ENCODE assay signal across 8 cellular contexts in the genomic region with DNA sequence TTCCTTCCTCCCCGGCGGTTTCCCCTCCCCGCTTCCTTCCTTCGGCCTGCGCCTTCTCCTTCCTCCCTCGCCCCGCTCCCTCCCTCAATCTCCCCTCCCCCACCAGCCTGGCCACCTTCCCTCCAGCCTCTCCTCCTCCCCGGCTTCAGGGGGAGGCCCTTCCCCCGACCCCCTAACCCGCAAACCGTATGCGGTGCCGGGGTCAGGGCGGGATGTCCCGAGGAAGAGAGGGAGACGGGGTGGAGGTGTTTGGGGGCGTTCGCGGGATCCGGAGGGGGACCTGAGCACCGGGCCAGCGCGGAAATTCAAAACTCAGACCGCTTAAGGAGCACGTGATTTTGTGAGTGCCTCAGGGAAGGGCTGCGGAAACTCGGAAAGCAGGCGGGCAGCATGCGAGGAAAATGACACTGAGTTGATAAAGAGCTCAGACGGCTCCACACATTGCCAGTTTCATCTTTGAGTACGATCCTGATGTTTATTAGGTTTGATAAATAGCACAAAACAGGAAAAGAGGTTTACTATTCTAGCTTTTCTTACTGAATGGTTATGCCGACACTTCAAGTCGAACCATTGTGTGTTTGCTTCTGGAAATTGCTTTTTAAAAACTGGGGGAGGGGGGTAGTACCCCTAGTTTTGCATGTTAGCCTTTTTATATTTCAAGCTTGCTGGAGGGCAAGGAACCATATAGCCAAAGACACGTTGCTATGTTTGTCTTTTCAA. TPM values are rescaled to one million over a fixed set of nuclear protein-coding genes. Genes with fewer than 3 reads are reported as not detected.
DNase-seq lines count a peak whose midpoint lies in the region; ATAC-seq, FAIRE-seq and TF ChIP-seq lines count a peak whose summit lies in the region.

No MANE protein-coding gene starts in this region.

- no peaks in the 10 kb centered on the region for H3K36me3 ChIP-seq in BJ (ENCODE audit: control insufficient read depth, insufficient read depth, low read length)
- no peaks in the 10 kb centered on the region for H3K36me3 ChIP-seq in HEK293 (ENCODE audit: control insufficient read depth in 2 of 2, insufficient read depth in 1 of 2, low read length in 2 of 2)
- H3K36me3 ChIP-seq in ovary: no peaks in the 10 kb centered on the region

- POLR2A ChIA-PET in BJ (lab: Charles Lee) (no interaction called here), HEK293 (lab: Yijun Ruan, JAX) (interaction anchor here (0.6 to 1.9 kb wide), 6 partner anchors 20 to 364 kb away, joined by 3 to 14 read pairs (median 3); partner anchors contain the start of gene ERCC6L2)

- H3K4me1 ChIP-seq in HEK293 (ENCODE audit: control insufficient read depth, insufficient read depth, low read length) (peaks cover 9% of the 10 kb centered on the region), ovary (ENCODE audit: insufficient read depth) (no peaks in the 10 kb centered on the region)

- WGBS in ovary, 3 donors: 0 to 1% (median 0%) methylated on average over 21 to 34 of the region's 34 CpGs

- no peak for FAIRE-seq in GM12892 (lab: Jason Lieb, UNC)

- CTCF ChIA-PET in BJ (lab: Yijun Ruan, JAX): no interaction called here
- CTCF ChIA-PET in HEK293 (lab: Yijun Ruan, JAX): interaction anchor here (0.9 kb wide), 1 partner anchor 707 kb away, joined by 3 read pairs; no protein-coding TSS in a partner anchor

- TF ChIP-seq EP300 in ovary (IDR thresholded peaks at IDR 0.05): no peak

- H3K27ac ChIP-seq in HEK293 (ENCODE audit: extremely low read depth, low read depth, low read length): peak overlapping the region; percentile 99
- H3K27ac ChIP-seq in ovary: peak overlapping the region; percentile 73 to 86

- TF ChIP-seq POLR2A in ovary (IDR thresholded peaks at IDR 0.05) (no peak), GM12892 (IDR thresholded peaks at IDR 0.05; ENCODE audit: low read depth, low read length) (no peak)

- ATAC-seq in HG02571 (IDR thresholded peaks at IDR 0.05; ENCODE audit: unreplicated experiment): no peak

- no peaks in the 10 kb centered on the region for H3K9me3 ChIP-seq in HEK293 (ENCODE audit: control insufficient read depth, insufficient read depth, low read depth, low read length)
- no peaks in the 10 kb centered on the region for H3K9me3 ChIP-seq in ovary

- H3K27me3 ChIP-seq in BJ (ENCODE audit: control insufficient read depth, insufficient read depth, low read length): no peaks in the 10 kb centered on the region
- no peaks in the 10 kb centered on the region for H3K27me3 ChIP-seq in ovary

- peak overlapping the region; percentile 73 for H3K4me3 ChIP-seq in BJ (ENCODE audit: low read depth, low read length)
- peak overlapping the region; percentile 67 for H3K4me3 ChIP-seq in HEK293 (ENCODE audit: low read depth, low read length)
- H3K4me3 ChIP-seq in ovary: peak overlapping the region; percentile 72

- no peak for DNase-seq in BJ (ENCODE audit: low read depth)
- peak; percentile 55 for DNase-seq in NCI-H82 treated with DMSO at 0.1 percent for 48 hours (lab: John Stamatoyannopoulos, UW; ENCODE audit: unreplicated experiment)
- peak; percentile 28 for DNase-seq in activated gamma-delta T cell treated with anti-CD3 and anti-CD28 coated beads, Interleukin-2, amount 50 U/mL, for 16 hours (ENCODE audit: low read depth)
- DNase-seq in foreskin melanocyte: peak; percentile 83
- peak in 4 of 5 donors; percentile 69 to 85 (median 78) for DNase-seq in ovary
- no peak for DNase-seq in GM12892 (ENCODE audit: insufficient read length)

- no peak for TF ChIP-seq CTCF in BJ (IDR thresholded peaks at IDR 0.05; ENCODE audit: insufficient read depth, low read depth, low read length)
- TF ChIP-seq CTCF in HEK293 (tag by site-specific recombination; IDR thresholded peaks at IDR 0.05): no peak
- no peak for TF ChIP-seq CTCF in ovary (IDR thresholded peaks at IDR 0.05)

- intact Hi-C loops in ovary (cut with DNase I): no loop called here

TF ChIP-seq in HEK293, 187 proteins besides CTCF, POLR2A, EP300 and RAD21 (continues in another document):
- TF ChIP-seq ELK4 (IDR thresholded peaks at IDR 0.05; ENCODE audit: borderline replicate concordance, low read depth, low read length): no peak
- no peak for TF ChIP-seq ZNF785 (tag by site-specific recombination; IDR thresholded peaks at IDR 0.05)
- no peak; the same call in 1 of the 2 replicates for TF ChIP-seq ZNF596 (tag by site-specific recombination; IDR thresholded peaks at IDR 0.05)
- TF ChIP-seq ZNF266 (tag by site-specific recombination; IDR thresholded peaks at IDR 0.05; ENCODE audit: low read depth): no peak
- TF ChIP-seq ZNF561 (tag by site-specific recombination; IDR thresholded peaks at IDR 0.05; ENCODE audit: borderline replicate concordance): no peak
- no peak for TF ChIP-seq ZNF416 (tag by site-specific recombination; IDR thresholded peaks at IDR 0.05)
- peak; percentile 27; the same call in 1 of the 2 replicates for TF ChIP-seq KLF1 (tag by site-specific recombination; IDR thresholded peaks at IDR 0.05)
- TF ChIP-seq ZBTB20 (tag by site-specific recombination; IDR thresholded peaks at IDR 0.05): peak; percentile 67
- TF ChIP-seq ZNF121 (tag by site-specific recombination; IDR thresholded peaks at IDR 0.05): no peak
- no peak for TF ChIP-seq OVOL3 (tag by site-specific recombination; IDR thresholded peaks at IDR 0.05)
- peak; percentile 80 for TF ChIP-seq ZBTB17 (tag by site-specific recombination; IDR thresholded peaks at IDR 0.05)
- TF ChIP-seq ZNF391 (tag by site-specific recombination; IDR thresholded peaks at IDR 0.05; ENCODE audit: borderline replicate concordance, low read depth): no peak; the same call in 1 of the 2 replicates
- TF ChIP-seq SP7 (tag by site-specific recombination; IDR thresholded peaks at IDR 0.05): peak; percentile 87
- TF ChIP-seq ZNF175 (tag by site-specific recombination; IDR thresholded peaks at IDR 0.05): no peak
- no peak for TF ChIP-seq ZNF530 (tag by site-specific recombination; IDR thresholded peaks at IDR 0.05; ENCODE audit: low read depth)
- TF ChIP-seq ZNF280D (tag by site-specific recombination; IDR thresholded peaks at IDR 0.05): no peak
- TF ChIP-seq ZBTB7A (tag by site-specific recombination; IDR thresholded peaks at IDR 0.05; ENCODE audit: low read depth): 0 out of 2 replicates have a peak, but pooled peaks have one; percentile 41
- TF ChIP-seq ZNF830 (tag by site-specific recombination; IDR thresholded peaks at IDR 0.05; ENCODE audit: low read depth): no peak
- 0 out of 2 replicates have a peak, but pooled peaks have one; percentile 57 for TF ChIP-seq ZNF610 (tag by site-specific recombination; IDR thresholded peaks at IDR 0.05; ENCODE audit: borderline replicate concordance)
- no peak for TF ChIP-seq ZNF626 (tag by site-specific recombination; IDR thresholded peaks at IDR 0.05)
- no peak for TF ChIP-seq ZSCAN18 (tag by site-specific recombination; IDR thresholded peaks at IDR 0.05)
- TF ChIP-seq ZNF335 (tag by site-specific recombination; conservative IDR thresholded peaks at IDR 0.05): peak; percentile 69
- no peak for TF ChIP-seq SCRT1 (tag by site-specific recombination; IDR thresholded peaks at IDR 0.05; ENCODE audit: borderline replicate concordance)
- no peak for TF ChIP-seq ZNF202 (tag by site-specific recombination; IDR thresholded peaks at IDR 0.05; ENCODE audit: borderline replicate concordance)

RNA-seq across cellular contexts. Expression of gene PTCH1, which starts 5.4 kb away (rescaled TPM):
- polyA plus RNA-seq in BJ (2011; rRNA removed) (1.5 and 2.8 TPM in 2 replicates), ovary (10 to 100 TPM; 13.6 to 17.5 TPM)
- 6.1 and 6.5 TPM in 2 replicates for polyA minus RNA-seq in BJ (2011; rRNA and poly(A)+ RNA removed)
- 10 to 100 TPM in 5 of 7 donors, 1 to 10 TPM in 2; 6.4 to 24.3 (median 12.2) TPM for total RNA-seq in ovary
- 4.6 TPM for polyA plus RNA-seq in GM12892 (2012; ENCODE audit: missing spikeins)

Comparison
In these comparisons a context has a peak if more than half of its experiments do, and no peak if none do; other contexts are left out.
1. DNase-seq: peak in NCI-H82 treated with DMSO at 0.1 percent for 48 hours (single experiment), activated gamma-delta T cell treated with anti-CD3 and anti-CD28 coated beads, Interleukin-2, amount 50 U/mL, for 16 hours (single experiment), foreskin melanocyte (single experiment) and ovary (4 of 5); none in BJ (single experiment) and GM12892 (single experiment).
2. Peak in every context shown above with its lines, with median percentiles within 50 percentile points of each other: H3K4me3 ChIP-seq.